Comparison of ENCODE assay signal across 1 cellular context in genomic region chr12:76489737-76490136, GRCh38.
TF ChIP-seq lines count a peak whose summit lies in the region.

No MANE protein-coding gene starts in this region.

TF ChIP-seq in A549, 52 proteins besides CTCF, POLR2A, EP300 and RAD21 (continued from another document):
- TF ChIP-seq ELK1 (IDR thresholded peaks at IDR 0.05; ENCODE audit: low read depth, low read length) (no peak), MAZ (IDR thresholded peaks at IDR 0.05; ENCODE audit: borderline replicate concordance, low read depth, low read length) (no peak), NFE2L2 (conservative IDR thresholded peaks at IDR 0.05; ENCODE audit: low read length) (no peak), TP53 (CRISPR knock-in tag; IDR thresholded peaks at IDR 0.05) (no peak), RARB (CRISPR knock-in tag; IDR thresholded peaks at IDR 0.05) (no peak), JUNB (IDR thresholded peaks at IDR 0.05) (no peak), HOXA7 (CRISPR knock-in tag; IDR thresholded peaks at IDR 0.05) (no peak), FOSL2 (IDR thresholded peaks at IDR 0.05) (no peak), FOSL2 (CRISPR knock-in tag; IDR thresholded peaks at IDR 0.05) (no peak), SREBF2 (IDR thresholded peaks at IDR 0.05) (no peak)
